Comparison of ENCODE assay signal across 21 cellular contexts in the genomic region with DNA sequence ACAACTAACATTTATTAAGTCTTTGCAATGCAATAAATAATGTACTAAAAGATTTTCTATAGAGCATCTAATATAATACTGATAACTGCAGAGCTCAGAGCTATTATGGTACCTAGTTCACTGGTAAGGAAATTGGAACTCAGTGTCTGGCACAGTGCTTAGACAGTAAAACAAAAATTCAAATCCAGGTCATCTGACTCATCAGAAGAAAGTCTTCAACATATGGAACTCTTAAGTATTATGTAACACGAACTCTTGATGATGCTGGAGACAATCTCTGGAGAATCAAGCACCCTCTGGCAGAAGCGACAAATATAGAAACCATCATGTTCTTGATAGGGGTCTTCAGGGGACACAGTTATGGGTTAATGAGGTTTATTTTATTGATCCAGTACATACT. TPM values are rescaled to one million over a fixed set of nuclear protein-coding genes. Genes with fewer than 3 reads are reported as not detected.
"Had no signal": no experiment of that assay in that cellular context is flagged by ENCODE, and none has a peak within 500 bp of the region (broad histone marks: within the 10 kb centered on the region; RNA-seq: fewer than 3 reads in every experiment).

No MANE protein-coding gene starts in this region.

- H3K4me3 ChIP-seq: adrenal gland, ascending aorta, dorsolateral prefrontal cortex, esophagus muscularis mucosa, spleen, tibial artery had no signal

- ATAC-seq: effector memory CD8-positive, alpha-beta T cell; left ventricle myocardium superior; natural killer cell; stimulated activated naive CD8-positive, alpha-beta T cell treated with anti-CD3 and anti-CD28 coated beads, Interleukin-15, Interleukin-2, amounts not matched to agents 100 U/mL and 50 U/mL, for 24 hours; T-cell had no signal

- DNase-seq: activated CD4-positive, alpha-beta T cell treated with anti-CD3 and anti-CD28 coated beads for 1 hour; activated naive CD4-positive, alpha-beta T cell; activated T-cell treated with anti-CD3 and anti-CD28 coated beads, Interleukin-2, amount 50 U/mL, for 24 hours; adrenal gland; central memory CD4-positive, alpha-beta T cell; dorsolateral prefrontal cortex; effector memory CD8-positive, alpha-beta T cell; left ventricle myocardium superior; midbrain; natural killer cell; spleen; stimulated activated CD4-positive, alpha-beta T cell treated with anti-CD3 and anti-CD28 coated beads, Interleukin-4, amount 100 ng/mL, for 24 hours; stimulated activated naive CD8-positive, alpha-beta T cell treated with anti-CD3 and anti-CD28 coated beads, Interleukin-15, Interleukin-2, amounts not matched to agents 100 U/mL and 50 U/mL, for 24 hours; substantia nigra; T-cell; tibial artery; WERI-Rb-1 had no signal

RNA-seq across cellular contexts. Expression of gene TRHDE, which starts 37.3 kb away (rescaled TPM):
- total RNA-seq: activated T-helper 2 cell treated with anti-CD3 and anti-CD28 coated beads, Interferon-gamma antibody, Interleukin-2, Interleukin-4, amounts not matched to agents 10 μg/mL and 5 μg/mL and 100 μg/mL, durations not matched to agents 14 hours and 24 hours and 36 hours; endothelial cell of umbilical vein had no signal
